Comparison of ENCODE assay signal across 8 cellular contexts in the genomic region with DNA sequence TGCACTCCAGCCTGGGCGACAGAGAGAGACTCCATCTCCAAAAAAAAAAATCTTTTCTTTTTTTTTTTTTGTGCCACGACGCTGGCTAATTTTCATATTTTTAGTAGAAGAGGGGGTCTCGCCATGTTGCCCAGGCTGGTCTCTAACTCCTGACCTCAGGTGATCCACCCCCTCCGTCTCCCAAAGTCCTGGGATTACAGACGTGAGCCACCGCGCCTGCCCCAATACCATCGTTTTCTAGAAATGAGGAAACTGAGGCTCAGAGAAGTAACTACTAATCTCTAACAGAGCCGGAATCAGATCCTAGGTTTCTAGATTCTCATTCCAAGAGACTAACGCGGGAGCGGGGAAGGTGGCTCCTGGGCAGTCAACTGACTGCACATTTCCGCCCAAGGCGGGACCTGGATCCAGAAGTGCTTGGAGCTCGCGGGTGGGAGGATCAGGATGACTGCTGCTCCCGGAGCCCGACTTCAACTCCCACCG. TPM values are rescaled to one million over a fixed set of nuclear protein-coding genes. Genes with fewer than 3 reads are reported as not detected.
DNase-seq lines count a peak whose midpoint lies in the region; ATAC-seq lines count a peak whose summit lies in the region.

No MANE protein-coding gene starts in this region.

- H3K9me3 ChIP-seq in right cardiac atrium (ENCODE audit: control insufficient read depth, low read length) (no peaks in the 10 kb centered on the region), skeletal muscle tissue (ENCODE audit: control insufficient read depth in 3 of 3, low read length in 3 of 3) (no peaks in the 10 kb centered on the region)

- peak overlapping the region; percentile 72 for H3K27ac ChIP-seq in right cardiac atrium (ENCODE audit: low read length)
- peak overlapping the region; percentile 75 for H3K27ac ChIP-seq in skeletal muscle tissue (ENCODE audit: low read depth, low read length)

- peak overlapping the region; percentile 70 to 86 (median 85) for H3K9ac ChIP-seq in skeletal muscle tissue (ENCODE audit: low read depth in 1 of 3, low read length in 3 of 3)

- under 1% methylated on average over 20 of the region's 20 CpGs for WGBS in right cardiac atrium

- peak overlapping the region; percentile 90 for H3K4me3 Mint-ChIP-seq in activated CD8-positive, alpha-beta memory T cell treated with anti-CD3 and anti-CD28 coated beads, Interleukin-2, amount 10 ng/mL, durations not matched to agents 7 days and 5 days

- no peaks in the 10 kb centered on the region for H3K36me3 Mint-ChIP-seq in activated CD8-positive, alpha-beta memory T cell treated with anti-CD3 and anti-CD28 coated beads, Interleukin-2, amount 10 ng/mL, durations not matched to agents 7 days and 5 days
- H3K36me3 Mint-ChIP-seq in activated naive CD4-positive, alpha-beta T cell treated with anti-CD3 and anti-CD28 coated beads, Interleukin-2, amount 50 U/mL, for 72 hours, result peaks cover 0 to 5% of the 10 kb centered on the region in 2 donors

- CTCF ChIA-PET in activated CD8-positive, alpha-beta memory T cell treated with anti-CD3 and anti-CD28 coated beads, Interleukin-2, amount 10 ng/mL, durations not matched to agents 7 days and 5 days (lab: Charles Lee), result interaction anchor here (0.7 to 11.0 kb wide), 34 partner anchors 8 to 235 kb away, joined by 3 to 153 read pairs (median 5); partner anchors contain the start of genes ANKRD13D, CLCF1, GRK2 and KDM2A

- peaks cover 9% of the 10 kb centered on the region for H3K27me3 Mint-ChIP-seq in activated CD8-positive, alpha-beta memory T cell treated with anti-CD3 and anti-CD28 coated beads, Interleukin-2, amount 10 ng/mL, durations not matched to agents 7 days and 5 days

- H3K4me1 ChIP-seq in right cardiac atrium (ENCODE audit: control insufficient read depth, insufficient read depth, low read length) (no peaks in the 10 kb centered on the region), skeletal muscle tissue (ENCODE audit: control insufficient read depth in 3 of 3, insufficient read depth in 3 of 3, low read length in 3 of 3) (peaks cover 13 to 23% (median 23%) of the 10 kb centered on the region in 3 donors)

- intact Hi-C loops in right cardiac atrium (cut with DNase I), result loop anchor here (2.0 to 5.0 kb wide), 3 partner anchors 50 to 52 kb away; partner anchors contain the start of gene GRK2 (in 3 of the 4)

- no peaks in the 10 kb centered on the region for H3K9me3 Mint-ChIP-seq in activated CD8-positive, alpha-beta memory T cell treated with anti-CD3 and anti-CD28 coated beads, Interleukin-2, amount 10 ng/mL, durations not matched to agents 7 days and 5 days (ENCODE audit: low read depth)
- no peaks in the 10 kb centered on the region for H3K9me3 Mint-ChIP-seq in activated naive CD4-positive, alpha-beta T cell treated with anti-CD3 and anti-CD28 coated beads, Interleukin-2, amount 50 U/mL, for 72 hours

- no peak for ATAC-seq in activated CD8-positive, alpha-beta memory T cell treated with anti-CD3 and anti-CD28 coated beads, Interleukin-2, amount 10 ng/mL, durations not matched to agents 7 days and 5 days
- ATAC-seq in HG03460 (IDR thresholded peaks at IDR 0.05; ENCODE audit: unreplicated experiment) (peak; percentile 23), right cardiac atrium (peak; percentile 68 to 71)
- ATAC-seq in activated naive CD4-positive, alpha-beta T cell treated with anti-CD3 and anti-CD28 coated beads, Interleukin-2, amount 50 U/mL, for 72 hours, result peak; percentile 30 to 39

- H3K27me3 ChIP-seq in right cardiac atrium (ENCODE audit: control insufficient read depth, insufficient read depth) (no peaks in the 10 kb centered on the region), skeletal muscle tissue (ENCODE audit: control insufficient read depth in 3 of 3, insufficient read depth in 3 of 3, low read length in 3 of 3) (no peaks in the 10 kb centered on the region)

- H3K4me3 ChIP-seq in right cardiac atrium (ENCODE audit: low read length), result peak overlapping the region; percentile 47
- H3K4me3 ChIP-seq in skeletal muscle tissue (ENCODE audit: low read length in 3 of 3), result peak overlapping the region; percentile 77 to 99 (median 90)

- H3K27ac Mint-ChIP-seq in activated CD8-positive, alpha-beta memory T cell treated with anti-CD3 and anti-CD28 coated beads, Interleukin-2, amount 10 ng/mL, durations not matched to agents 7 days and 5 days, result peak overlapping the region; percentile 98
- peak overlapping the region; percentile 88 to 99 for H3K27ac Mint-ChIP-seq in activated naive CD4-positive, alpha-beta T cell treated with anti-CD3 and anti-CD28 coated beads, Interleukin-2, amount 50 U/mL, for 72 hours

- H3K4me1 Mint-ChIP-seq in activated CD8-positive, alpha-beta memory T cell treated with anti-CD3 and anti-CD28 coated beads, Interleukin-2, amount 10 ng/mL, durations not matched to agents 7 days and 5 days, result peaks cover 29% of the 10 kb centered on the region

- no peak for DNase-seq in activated CD8-positive, alpha-beta memory T cell treated with anti-CD3 and anti-CD28 coated beads, Interleukin-2, amount 10 ng/mL, durations not matched to agents 7 days and 5 days
- DNase-seq in activated CD8-positive, alpha-beta memory T cell treated with anti-CD3 and anti-CD28 coated beads for 24 hours, result no peak
- no peak for DNase-seq in activated naive CD4-positive, alpha-beta T cell treated with anti-CD3 and anti-CD28 coated beads, Interleukin-2, amount 50 U/mL, for 72 hours (ENCODE audit: low spot score in 2 of 2)
- DNase-seq in right cardiac atrium (no peak), SK-N-DZ (ENCODE audit: low spot score) (no peak)
- DNase-seq in stimulated activated CD4-positive, alpha-beta T cell treated with anti-CD3 and anti-CD28 coated beads, Interleukin-1b, Interleukin-23, amount 100 ng/mL, for 48 hours, result no peak

- peaks cover 0 to 5% (median 0%) of the 10 kb centered on the region in 3 donors for H3K36me3 ChIP-seq in skeletal muscle tissue (ENCODE audit: control insufficient read depth in 3 of 3, insufficient read depth in 3 of 3, low read length in 3 of 3)

RNA-seq across cellular contexts. Expression of gene SSH3, which starts 13.6 kb away (rescaled TPM):
- total RNA-seq in activated CD8-positive, alpha-beta memory T cell treated with anti-CD3 and anti-CD28 coated beads, Interleukin-2, amount 10 ng/mL, durations not matched to agents 7 days and 5 days, result 10 to 100 TPM; 10.7 to 26.4 TPM
- total RNA-seq in activated naive CD4-positive, alpha-beta T cell treated with anti-CD3 and anti-CD28 coated beads, Interleukin-2, amount 50 U/mL, for 72 hours, result 10 to 100 TPM; 11.6 to 16.5 TPM
- total RNA-seq in right cardiac atrium, result 10 to 100 TPM; 23.9 to 25.9 (median 25.1) TPM
- 14.9 TPM for polyA plus RNA-seq in right cardiac atrium
- total RNA-seq in skeletal muscle tissue, result 6.8 TPM
- 0.24 and 0.29 TPM in 2 replicates for polyA plus RNA-seq in SK-N-DZ (2014; cell fraction: cytosol; rRNA removed)
- 3.8 and 14.4 TPM in 2 replicates for polyA plus RNA-seq in SK-N-DZ (2014; cell fraction: nucleus; rRNA removed)

RNA-seq across cellular contexts. Expression of gene ANKRD13D, which starts 27.8 kb away (rescaled TPM):
- 100 to 1,000 TPM; 148 to 172 TPM for total RNA-seq in activated CD8-positive, alpha-beta memory T cell treated with anti-CD3 and anti-CD28 coated beads, Interleukin-2, amount 10 ng/mL, durations not matched to agents 7 days and 5 days
- 100 to 1,000 TPM in 1 of 2 donors, 10 to 100 TPM in 1; 76.0 to 213 TPM for total RNA-seq in activated naive CD4-positive, alpha-beta T cell treated with anti-CD3 and anti-CD28 coated beads, Interleukin-2, amount 50 U/mL, for 72 hours
- total RNA-seq in right cardiac atrium, result 10 to 100 TPM; 20.0 to 25.3 (median 22.8) TPM
- 18.0 TPM for polyA plus RNA-seq in right cardiac atrium
- total RNA-seq in skeletal muscle tissue, result 12.5 TPM
- polyA plus RNA-seq in SK-N-DZ (2014; cell fraction: cytosol; rRNA removed), result 21.1 and 25.4 TPM in 2 replicates
- polyA plus RNA-seq in SK-N-DZ (2014; cell fraction: nucleus; rRNA removed), result 91.5 and 113 TPM in 2 replicates

RNA-seq across cellular contexts. Expression of gene POLD4, which starts 36.4 kb away (rescaled TPM):
- 10 to 100 TPM; 36.5 to 49.6 TPM for total RNA-seq in activated CD8-positive, alpha-beta memory T cell treated with anti-CD3 and anti-CD28 coated beads, Interleukin-2, amount 10 ng/mL, durations not matched to agents 7 days and 5 days
- total RNA-seq in activated naive CD4-positive, alpha-beta T cell treated with anti-CD3 and anti-CD28 coated beads, Interleukin-2, amount 50 U/mL, for 72 hours, result 10 to 100 TPM; 49.9 to 57.2 TPM
- total RNA-seq in right cardiac atrium (10 to 100 TPM; 53.8 to 86.6 (median 65.3) TPM), skeletal muscle tissue (14.6 TPM)
- polyA plus RNA-seq in right cardiac atrium, result 124 TPM
- 6.5 and 8.5 TPM in 2 replicates for polyA plus RNA-seq in SK-N-DZ (2014; cell fraction: cytosol; rRNA removed)
- 8.2 and 9.1 TPM in 2 replicates for polyA plus RNA-seq in SK-N-DZ (2014; cell fraction: nucleus; rRNA removed)

RNA-seq across cellular contexts. Expression of gene GRK2, which starts 50.6 kb away (rescaled TPM):
- total RNA-seq in activated CD8-positive, alpha-beta memory T cell treated with anti-CD3 and anti-CD28 coated beads, Interleukin-2, amount 10 ng/mL, durations not matched to agents 7 days and 5 days, result 100 to 1,000 TPM; 366 to 402 TPM
- total RNA-seq in activated naive CD4-positive, alpha-beta T cell treated with anti-CD3 and anti-CD28 coated beads, Interleukin-2, amount 50 U/mL, for 72 hours, result 100 to 1,000 TPM; 289 to 376 TPM
- total RNA-seq in right cardiac atrium (10 to 100 TPM; 50.4 to 56.5 (median 52.5) TPM), skeletal muscle tissue (27.7 TPM)
- polyA plus RNA-seq in right cardiac atrium, result 56.6 TPM
- 63.4 and 72.0 TPM in 2 replicates for polyA plus RNA-seq in SK-N-DZ (2014; cell fraction: cytosol; rRNA removed)
- 95.3 and 97.5 TPM in 2 replicates for polyA plus RNA-seq in SK-N-DZ (2014; cell fraction: nucleus; rRNA removed)

RNA-seq across cellular contexts. Expression of gene CLCF1, which starts 56.5 kb away (rescaled TPM):
- total RNA-seq in activated CD8-positive, alpha-beta memory T cell treated with anti-CD3 and anti-CD28 coated beads, Interleukin-2, amount 10 ng/mL, durations not matched to agents 7 days and 5 days, result 1 to 10 TPM in 1 of 2 experiments, under 1 TPM in 1; 0.76 to 1.9 TPM
- total RNA-seq in activated naive CD4-positive, alpha-beta T cell treated with anti-CD3 and anti-CD28 coated beads, Interleukin-2, amount 50 U/mL, for 72 hours, result under 1 TPM in 1 of 2 donors, not detected in 1; 0.89 TPM
- total RNA-seq in right cardiac atrium, result 1 to 10 TPM; 2.9 to 6.1 (median 3.0) TPM
- polyA plus RNA-seq in right cardiac atrium, result 3.7 TPM
- total RNA-seq in skeletal muscle tissue, result 1.0 TPM
- 0.12 and 0.21 TPM in 2 replicates for polyA plus RNA-seq in SK-N-DZ (2014; cell fraction: cytosol; rRNA removed)
- 1.4 TPM in 1 of 2 replicates, not detected in the other for polyA plus RNA-seq in SK-N-DZ (2014; cell fraction: nucleus; rRNA removed)
